Comparison of ENCODE assay signal across 1 cellular context in genomic region chr1:167219646-167220536, GRCh38.
A peak's percentile ranks its signal among the peaks of the same experiment; 100 is the strongest.
TF ChIP-seq lines count a peak whose summit lies in the region.

No MANE protein-coding gene starts in this region.

TF ChIP-seq in HepG2, 621 proteins besides CTCF, POLR2A, EP300 and RAD21 (continued from another document and continues in another):
- TF ChIP-seq, protein P1, sequence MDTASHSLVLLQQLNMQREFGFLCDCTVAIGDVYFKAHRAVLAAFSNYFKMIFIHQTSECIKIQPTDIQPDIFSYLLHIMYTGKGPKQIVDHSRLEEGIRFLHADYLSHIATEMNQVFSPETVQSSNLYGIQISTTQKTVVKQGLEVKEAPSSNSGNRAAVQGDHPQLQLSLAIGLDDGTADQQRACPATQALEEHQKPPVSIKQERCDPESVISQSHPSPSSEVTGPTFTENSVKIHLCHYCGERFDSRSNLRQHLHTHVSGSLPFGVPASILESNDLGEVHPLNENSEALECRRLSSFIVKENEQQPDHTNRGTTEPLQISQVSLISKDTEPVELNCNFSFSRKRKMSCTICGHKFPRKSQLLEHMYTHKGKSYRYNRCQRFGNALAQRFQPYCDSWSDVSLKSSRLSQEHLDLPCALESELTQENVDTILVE (CRISPR knock-in tag; IDR thresholded peaks at IDR 0.05), result no peak
- TF ChIP-seq ZNF253 (CRISPR knock-in tag; IDR thresholded peaks at IDR 0.05; ENCODE audit: borderline replicate concordance) (0 out of 2 replicates have a peak, but pooled peaks have one; percentile 30), THYN1 (CRISPR knock-in tag; IDR thresholded peaks at IDR 0.05; ENCODE audit: borderline replicate concordance, low read depth) (no peak), ZNF337 (CRISPR knock-in tag; IDR thresholded peaks at IDR 0.05; ENCODE audit: borderline replicate concordance, low read depth) (no peak), PCBP2 (optimal IDR thresholded peaks at IDR 0.05; ENCODE audit: low read depth, low read length, poor library complexity, severe bottlenecking) (no peak), FIP1L1 (IDR thresholded peaks at IDR 0.05; ENCODE audit: borderline replicate concordance, insufficient read depth, low read depth, low read length) (no peak), ATAD3A (CRISPR knock-in tag; IDR thresholded peaks at IDR 0.05) (no peak), AKNA (CRISPR knock-in tag; IDR thresholded peaks at IDR 0.05; ENCODE audit: borderline replicate concordance) (no peak), ZMYM4 (CRISPR knock-in tag; IDR thresholded peaks at IDR 0.05) (peak; percentile 43; the same call in 1 of the 2 replicates), ZNF557 (CRISPR knock-in tag; IDR thresholded peaks at IDR 0.05) (no peak), DR1 (CRISPR knock-in tag; IDR thresholded peaks at IDR 0.05) (peak; percentile 58; the same call in 1 of the 2 replicates), ZNF136 (CRISPR knock-in tag; IDR thresholded peaks at IDR 0.05; ENCODE audit: low read depth) (no peak), ZNF17 (CRISPR knock-in tag; IDR thresholded peaks at IDR 0.05) (no peak), HINFP (CRISPR knock-in tag; IDR thresholded peaks at IDR 0.05; ENCODE audit: low read depth) (no peak), SALL2 (CRISPR knock-in tag; IDR thresholded peaks at IDR 0.05) (peak; percentile 67), HBP1 (CRISPR knock-in tag; IDR thresholded peaks at IDR 0.05; ENCODE audit: low read depth) (no peak), KDM3A (CRISPR knock-in tag; IDR thresholded peaks at IDR 0.05; ENCODE audit: low read depth) (no peak; the same call in 1 of the 2 replicates), PREB (CRISPR knock-in tag; IDR thresholded peaks at IDR 0.05) (no peak), SP2 (CRISPR knock-in tag; IDR thresholded peaks at IDR 0.05) (peak; percentile 48; the same call in 1 of the 2 replicates), ATF4 (CRISPR knock-in tag; IDR thresholded peaks at IDR 0.05) (peak in 1 of 2 experiments; percentile 54; a peak in 2 of 4 replicates), ZNF878 (CRISPR knock-in tag; IDR thresholded peaks at IDR 0.05) (0 out of 2 replicates have a peak, but pooled peaks have one; percentile 30), KMT2B (CRISPR knock-in tag; IDR thresholded peaks at IDR 0.05) (peak; percentile 80), PRPF4 (IDR thresholded peaks at IDR 0.05; ENCODE audit: low read depth, low read length, poor library complexity, severe bottlenecking) (no peak), ZNF7 (CRISPR knock-in tag; IDR thresholded peaks at IDR 0.05) (no peak), BRD4 (CRISPR knock-in tag; IDR thresholded peaks at IDR 0.05) (no peak), ZNF367 (CRISPR knock-in tag; IDR thresholded peaks at IDR 0.05; ENCODE audit: borderline replicate concordance) (no peak), ZNF816 (CRISPR knock-in tag; IDR thresholded peaks at IDR 0.05; ENCODE audit: borderline replicate concordance) (peak; percentile 50), SUZ12 (IDR thresholded peaks at IDR 0.05; ENCODE audit: low read depth, low read length) (no peak), NONO (IDR thresholded peaks at IDR 0.05) (no peak), NONO (CRISPR knock-in tag; conservative IDR thresholded peaks at IDR 0.05) (peak; percentile 91), TCF7L2 (IDR thresholded peaks at IDR 0.05; ENCODE audit: low read depth, low read length) (no peak), ZNF550 (CRISPR knock-in tag; IDR thresholded peaks at IDR 0.05; ENCODE audit: borderline replicate concordance) (no peak), ZFP41 (CRISPR knock-in tag; IDR thresholded peaks at IDR 0.05; ENCODE audit: borderline replicate concordance) (peak; percentile 69; the same call in 1 of the 2 replicates), ZNF496 (CRISPR knock-in tag; IDR thresholded peaks at IDR 0.05; ENCODE audit: insufficient replicate concordance) (no peak), HCFC1 (IDR thresholded peaks at IDR 0.05; ENCODE audit: low read depth, low read length) (no peak), ZNF703 (CRISPR knock-in tag; IDR thresholded peaks at IDR 0.05; ENCODE audit: borderline replicate concordance) (peak; percentile 75; the same call in 1 of the 2 replicates), FLYWCH1 (CRISPR knock-in tag; IDR thresholded peaks at IDR 0.05) (0 out of 2 replicates have a peak, but pooled peaks have one; percentile 48), MIXL1 (CRISPR knock-in tag; IDR thresholded peaks at IDR 0.05) (0 out of 2 replicates have a peak, but pooled peaks have one; percentile 26), CSRNP1 (CRISPR knock-in tag; IDR thresholded peaks at IDR 0.05) (peak; percentile 88; the same call in 1 of the 2 replicates), ZFP62 (CRISPR knock-in tag; IDR thresholded peaks at IDR 0.05) (no peak), ZNF772 (CRISPR knock-in tag; IDR thresholded peaks at IDR 0.05) (no peak), ZNF431 (CRISPR knock-in tag; IDR thresholded peaks at IDR 0.05; ENCODE audit: borderline replicate concordance, low read depth) (no peak), PRMT3 (CRISPR knock-in tag; IDR thresholded peaks at IDR 0.05; ENCODE audit: borderline replicate concordance, low read depth) (peak; percentile 55; the same call in 1 of the 2 replicates), ZBTB8A (CRISPR knock-in tag; IDR thresholded peaks at IDR 0.05; ENCODE audit: borderline replicate concordance, low read depth) (no peak), RFX3 (CRISPR knock-in tag; IDR thresholded peaks at IDR 0.05) (no peak), ZFAT (CRISPR knock-in tag; conservative IDR thresholded peaks at IDR 0.05) (0 out of 2 replicates have a peak, but pooled peaks have one; percentile 75)
- TF ChIP-seq, protein P2, sequence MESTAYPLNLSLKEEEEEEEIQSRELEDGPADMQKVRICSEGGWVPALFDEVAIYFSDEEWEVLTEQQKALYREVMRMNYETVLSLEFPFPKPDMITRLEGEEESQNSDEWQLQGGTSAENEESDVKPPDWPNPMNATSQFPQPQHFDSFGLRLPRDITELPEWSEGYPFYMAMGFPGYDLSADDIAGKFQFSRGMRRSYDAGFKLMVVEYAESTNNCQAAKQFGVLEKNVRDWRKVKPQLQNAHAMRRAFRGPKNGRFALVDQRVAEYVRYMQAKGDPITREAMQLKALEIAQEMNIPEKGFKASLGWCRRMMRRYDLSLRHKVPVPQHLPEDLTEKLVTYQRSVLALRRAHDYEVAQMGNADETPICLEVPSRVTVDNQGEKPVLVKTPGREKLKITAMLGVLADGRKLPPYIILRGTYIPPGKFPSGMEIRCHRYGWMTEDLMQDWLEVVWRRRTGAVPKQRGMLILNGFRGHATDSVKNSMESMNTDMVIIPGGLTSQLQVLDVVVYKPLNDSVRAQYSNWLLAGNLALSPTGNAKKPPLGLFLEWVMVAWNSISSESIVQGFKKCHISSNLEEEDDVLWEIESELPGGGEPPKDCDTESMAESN (CRISPR knock-in tag; conservative IDR thresholded peaks at IDR 0.05), result peak; percentile 75; the same call in 1 of the 2 replicates
- TF ChIP-seq, protein P3, sequence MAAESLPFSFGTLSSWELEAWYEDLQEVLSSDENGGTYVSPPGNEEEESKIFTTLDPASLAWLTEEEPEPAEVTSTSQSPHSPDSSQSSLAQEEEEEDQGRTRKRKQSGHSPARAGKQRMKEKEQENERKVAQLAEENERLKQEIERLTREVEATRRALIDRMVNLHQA (CRISPR knock-in tag; IDR thresholded peaks at IDR 0.05), result no peak
- TF ChIP-seq, protein P4, sequence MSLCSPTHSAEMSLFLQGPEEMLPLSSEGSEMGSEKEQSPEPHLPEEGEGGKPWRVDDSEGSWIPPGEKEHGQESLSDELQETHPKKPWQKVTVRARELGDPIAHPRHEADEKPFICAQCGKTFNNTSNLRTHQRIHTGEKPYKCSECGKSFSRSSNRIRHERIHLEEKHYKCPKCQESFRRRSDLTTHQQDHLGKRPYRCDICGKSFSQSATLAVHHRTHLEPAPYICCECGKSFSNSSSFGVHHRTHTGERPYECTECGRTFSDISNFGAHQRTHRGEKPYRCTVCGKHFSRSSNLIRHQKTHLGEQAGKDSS (CRISPR knock-in tag; IDR thresholded peaks at IDR 0.05; ENCODE audit: borderline replicate concordance, low read depth), result peak; percentile 46; the same call in 1 of the 2 replicates
- TF ChIP-seq, protein P5, sequence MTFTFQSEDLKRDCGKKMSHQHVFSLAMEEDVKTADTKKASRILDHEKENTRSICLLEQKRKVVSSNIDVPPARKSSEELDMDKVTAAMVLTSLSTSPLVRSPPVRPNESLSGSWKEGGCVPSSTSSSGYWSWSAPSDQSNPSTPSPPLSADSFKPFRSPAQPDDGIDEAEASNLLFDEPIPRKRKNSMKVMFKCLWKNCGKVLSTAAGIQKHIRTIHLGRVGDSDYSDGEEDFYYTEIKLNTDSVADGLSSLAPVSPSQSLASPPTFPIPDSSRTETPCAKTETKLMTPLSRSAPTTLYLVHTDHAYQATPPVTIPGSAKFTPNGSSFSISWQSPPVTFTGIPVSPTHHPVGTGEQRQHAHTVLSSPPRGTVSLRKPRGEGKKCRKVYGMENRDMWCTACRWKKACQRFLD (CRISPR knock-in tag; IDR thresholded peaks at IDR 0.05; ENCODE audit: borderline replicate concordance), result peak; percentile 87; the same call in 1 of the 2 replicates
